23 cellular contexts compared by ENCODE assay signal in the genomic region with DNA sequence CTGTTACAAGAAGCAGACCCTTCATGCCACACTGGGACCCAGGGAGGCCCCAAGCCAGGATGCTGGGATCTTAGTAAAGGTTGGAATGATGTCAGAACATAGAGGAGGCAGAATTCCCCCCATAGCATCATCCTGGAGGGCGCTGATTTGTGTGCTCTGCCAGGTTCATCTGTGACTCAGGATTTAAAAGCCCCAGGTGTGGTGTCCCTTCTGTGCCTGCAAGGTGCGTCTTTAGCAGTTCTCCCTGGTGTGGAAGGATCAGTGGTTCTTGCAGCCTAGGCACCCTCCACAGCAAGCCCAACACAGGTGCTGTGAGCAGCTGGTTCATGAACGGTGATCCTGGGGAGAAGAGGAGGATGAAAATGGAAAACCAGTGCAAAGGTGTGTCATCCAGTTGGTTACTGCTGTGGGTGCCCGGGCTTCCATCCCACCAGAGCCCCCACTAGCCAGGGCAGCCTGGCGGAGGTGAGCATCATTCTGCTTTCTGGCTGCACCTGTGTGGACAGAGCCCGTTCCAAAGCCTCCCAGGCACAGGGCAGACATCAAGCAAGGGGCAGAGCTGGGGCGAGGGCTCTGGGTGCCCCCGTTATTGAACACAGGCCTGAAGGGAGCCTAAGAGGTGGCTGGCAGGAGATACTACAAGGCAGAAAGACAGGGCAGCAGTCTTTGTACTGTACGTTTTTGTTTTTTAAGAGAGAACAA. TPM values are rescaled to one million over a fixed set of nuclear protein-coding genes. Genes with fewer than 3 reads are reported as not detected.
A peak's percentile ranks its signal among the peaks of the same experiment; 100 is the strongest.
DNase-seq lines count a peak whose midpoint lies in the region; ATAC-seq and TF ChIP-seq lines count a peak whose summit lies in the region.
"Had no signal": no experiment of that assay in that cellular context is flagged by ENCODE, and none has a peak within 500 bp of the region (broad histone marks: within the 10 kb centered on the region; RNA-seq: fewer than 3 reads in every experiment).

No MANE protein-coding gene starts in this region.

- TF ChIP-seq CTCF in DND-41 (IDR thresholded peaks at IDR 0.05; ENCODE audit: borderline replicate concordance, extremely low read depth, low read length, poor library complexity, severe bottlenecking) (no peak), upper lobe of right lung (IDR thresholded peaks at IDR 0.05) (no peak)

- H3K9me3 Mint-ChIP-seq in activated T-helper 17 cell treated with anti-CD3 and anti-CD28 coated beads, Interleukin-2, amount 50 U/mL, for 72 hours = no peaks in the 10 kb centered on the region
- no peaks in the 10 kb centered on the region for H3K9me3 Mint-ChIP-seq in naive thymus-derived CD8-positive, alpha-beta T cell
- H3K9me3 Mint-ChIP-seq: nephron had no signal

- H4K20me1 ChIP-seq in DND-41 (ENCODE audit: insufficient read depth, low read length) = no peaks in the 10 kb centered on the region

- H3K4me3 ChIP-seq in DND-41 (ENCODE audit: low read depth in 1 of 2, low read length in 2 of 2) (no peak overlapping the region), upper lobe of right lung (no peak overlapping the region)
- H3K4me3 ChIP-seq: A549, BLaER1, uterus had no signal

- peak overlapping the region; percentile 94 for H3K27ac Mint-ChIP-seq in activated T-helper 17 cell treated with anti-CD3 and anti-CD28 coated beads, Interleukin-2, amount 50 U/mL, for 72 hours
- H3K27ac Mint-ChIP-seq in naive thymus-derived CD8-positive, alpha-beta T cell = peak overlapping the region in 9 of 10 donors; percentile 96 to 100 (median 98)
- H3K27ac Mint-ChIP-seq: nephron, progenitor cell of endocrine pancreas had no signal

- peaks cover 89% of the 10 kb centered on the region for H3K4me1 ChIP-seq in DND-41 (ENCODE audit: insufficient read depth, low read length)
- no peaks in the 10 kb centered on the region for H3K4me1 ChIP-seq in upper lobe of right lung
- H3K4me1 ChIP-seq: A549, foreskin keratinocyte, uterus had no signal

- H3K27ac ChIP-seq in DND-41 (ENCODE audit: low read length) (peak overlapping the region; percentile 44), upper lobe of right lung (no peak overlapping the region)
- H3K27ac ChIP-seq: A549, foreskin keratinocyte, uterus had no signal

- ATAC-seq in DND-41 (ENCODE audit: insufficient read depth, low read depth) = no peak
- no peak for ATAC-seq in activated T-helper 17 cell treated with anti-CD3 and anti-CD28 coated beads, Interleukin-2, amount 50 U/mL, for 72 hours (replicated peaks)
- ATAC-seq in naive thymus-derived CD8-positive, alpha-beta T cell = no peak
- no peak for ATAC-seq in upper lobe of right lung
- ATAC-seq: A549, foreskin keratinocyte had no signal

- no peaks in the 10 kb centered on the region for H3K27me3 Mint-ChIP-seq in activated T-helper 17 cell treated with anti-CD3 and anti-CD28 coated beads, Interleukin-2, amount 50 U/mL, for 72 hours
- peaks cover 0 to 2% (median 0%) of the 10 kb centered on the region in 5 donors for H3K27me3 Mint-ChIP-seq in naive thymus-derived CD8-positive, alpha-beta T cell

- H3K4me2 ChIP-seq in DND-41 (ENCODE audit: insufficient read depth, low read length) = no peak overlapping the region
- H3K4me2 ChIP-seq: A549, BLaER1 had no signal

- DNase-seq in activated CD4-positive, alpha-beta T cell treated with anti-CD3 and anti-CD28 coated beads for 48 hours = peak; percentile 14
- DNase-seq in activated CD4-positive, alpha-beta T cell treated with anti-CD3 and anti-CD28 coated beads, Interleukin-2, amount 50 U/mL, for 1 hour = no peak
- no peak for DNase-seq in DND-41
- no peak for DNase-seq in naive thymus-derived CD8-positive, alpha-beta T cell
- DNase-seq in upper lobe of right lung = no peak
- no peak for DNase-seq in NCI-H526 treated with DMSO at 0.1 percent for 48 hours (lab: John Stamatoyannopoulos, UW)
- no peak for DNase-seq in DMS114 treated with DMSO at 0.1 percent for 48 hours (lab: John Stamatoyannopoulos, UW; ENCODE audit: unreplicated experiment)
- DNase-seq: dermis blood vessel endothelial cell, foreskin keratinocyte, GOT3, kidney glomerular epithelial cell, mesenchymal stem cell, NCI-H1092 treated with DMSO at 0.1 percent for 48 hours, NCI-H2081, NCI-H446 treated with DMSO at 0.1 percent for 48 hours, substantia nigra, uterus had no signal

- H3K4me1 Mint-ChIP-seq in activated T-helper 17 cell treated with anti-CD3 and anti-CD28 coated beads, Interleukin-2, amount 50 U/mL, for 72 hours = peaks cover 90% of the 10 kb centered on the region
- H3K4me1 Mint-ChIP-seq in naive thymus-derived CD8-positive, alpha-beta T cell = peaks cover 71 to 99% (median 96%) of the 10 kb centered on the region in 4 donors
- H3K4me1 Mint-ChIP-seq: nephron had no signal

- intact Hi-C loops in upper lobe of right lung (cut with DNase I) = no loop called here

- H3K36me3 Mint-ChIP-seq in activated T-helper 17 cell treated with anti-CD3 and anti-CD28 coated beads, Interleukin-2, amount 50 U/mL, for 72 hours (ENCODE audit: low read depth) = peaks cover 98% of the 10 kb centered on the region
- peaks cover 12 to 75% (median 33%) of the 10 kb centered on the region in 3 donors for H3K36me3 Mint-ChIP-seq in naive thymus-derived CD8-positive, alpha-beta T cell

- H3K9me3 ChIP-seq in DND-41 (ENCODE audit: insufficient read depth, low read length, severe bottlenecking) (no peaks in the 10 kb centered on the region), upper lobe of right lung (no peaks in the 10 kb centered on the region)
- H3K9me3 ChIP-seq: A549, BLaER1, uterus had no signal

- H3K4me3 Mint-ChIP-seq in activated T-helper 17 cell treated with anti-CD3 and anti-CD28 coated beads, Interleukin-2, amount 50 U/mL, for 72 hours = no peak overlapping the region
- peak overlapping the region in 9 of 10 donors; percentile 37 to 81 (median 75) for H3K4me3 Mint-ChIP-seq in naive thymus-derived CD8-positive, alpha-beta T cell
- H3K4me3 Mint-ChIP-seq: nephron had no signal

- H3K36me3 ChIP-seq in DND-41 (ENCODE audit: insufficient read depth, low read length) (peaks cover 81% of the 10 kb centered on the region), upper lobe of right lung (no peaks in the 10 kb centered on the region)
- H3K36me3 ChIP-seq: uterus had no signal

- no peaks in the 10 kb centered on the region for H3K27me3 ChIP-seq in DND-41 (ENCODE audit: insufficient read depth, low read length, poor library complexity)
- H3K27me3 ChIP-seq in upper lobe of right lung = no peaks in the 10 kb centered on the region
- H3K27me3 ChIP-seq: BLaER1, uterus had no signal

- H3K9ac ChIP-seq in DND-41 (ENCODE audit: low read depth, low read length) = no peak overlapping the region
- H3K9ac ChIP-seq: BLaER1 had no signal

- peaks cover 97% of the 10 kb centered on the region for H3K79me2 ChIP-seq in DND-41 (ENCODE audit: insufficient read depth, low read length)

- POLR2A ChIA-PET in naive thymus-derived CD8-positive, alpha-beta T cell (lab: Charles Lee) = interaction anchor here (0.8 to 44.8 kb wide), 6 partner anchors 3 to 89 kb away, joined by 3 to 1553 read pairs (median 376); a partner anchor contains a TSS

- H2AFZ ChIP-seq in DND-41 (ENCODE audit: low read depth, low read length) = no peak overlapping the region

RNA-seq across cellular contexts. Expression of a gene that starts 49.5 kb away (rescaled TPM):
- total RNA-seq in activated T-helper 17 cell treated with anti-CD3 and anti-CD28 coated beads, Interleukin-2, amount 50 U/mL, for 72 hours = 100 to 1,000 TPM; 253 to 343 TPM
- 100 to 1,000 TPM; 416 to 435 TPM for total RNA-seq in naive thymus-derived CD8-positive, alpha-beta T cell
- polyA plus RNA-seq in naive thymus-derived CD8-positive, alpha-beta T cell = 100 to 1,000 TPM; 145 to 257 (median 209) TPM
- 41.4 TPM for total RNA-seq in upper lobe of right lung
- total RNA-seq: epithelial cell of proximal tubule, foreskin keratinocyte had no signal
- polyA plus RNA-seq: A549, foreskin keratinocyte had no signal
